ENCODE assay signal across 18 cellular contexts in genomic region chrX:30951003-30951402, GRCh38.
DNase-seq lines count a peak whose midpoint lies in the region; ATAC-seq and TF ChIP-seq lines count a peak whose summit lies in the region.
"Had no signal": no experiment of that assay in that cellular context is flagged by ENCODE, and none has a peak within 500 bp of the region (broad histone marks: within the 10 kb centered on the region; RNA-seq: fewer than 3 reads in every experiment).

No MANE protein-coding gene starts in this region.

- H4K20me1 ChIP-seq in mammary epithelial cell (ENCODE audit: insufficient read depth, low read length) = no peaks in the 10 kb centered on the region
- H4K20me1 ChIP-seq: BLaER1 had no signal

- intact Hi-C loops in mammary epithelial cell (cut with micrococcal nuclease) = no loop called here
- intact Hi-C loops in MCF 10A (cut with micrococcal nuclease) = no loop called here

- no peaks in the 10 kb centered on the region for H3K9me3 ChIP-seq in mammary epithelial cell (replicated peaks; ENCODE audit: insufficient read depth, low read length)
- H3K9me3 ChIP-seq: BLaER1, Caco-2 had no signal

- no peak overlapping the region for H3K4me2 ChIP-seq in mammary epithelial cell (ENCODE audit: insufficient read depth, low read depth, low read length)
- H3K4me2 ChIP-seq: BLaER1 had no signal

- H3K4me3 ChIP-seq in mammary epithelial cell (replicated peaks in 1 of 3; ENCODE audit: insufficient read depth in 1 of 3, low read depth in 2 of 3, low read length in 3 of 3) = no peak overlapping the region
- no peak overlapping the region for H3K4me3 ChIP-seq in fibroblast of pulmonary artery (replicated peaks; ENCODE audit: low read depth, low read length)
- H3K4me3 ChIP-seq: BLaER1, GM23248 had no signal

- no peaks in the 10 kb centered on the region for H3K36me3 ChIP-seq in mammary epithelial cell (ENCODE audit: insufficient read depth, low read length)
- H3K36me3 ChIP-seq: BLaER1 had no signal

- TF ChIP-seq CTCF in mammary epithelial cell (conservative IDR thresholded peaks at IDR 0.05 in 1 of 2, IDR thresholded peaks at IDR 0.05 in 1 of 2; ENCODE audit: extremely low read depth in 1 of 2, insufficient read depth in 1 of 2, low read depth in 1 of 2, low read length in 2 of 2) (no peak), MCF 10A (IDR thresholded peaks at IDR 0.05; ENCODE audit: unreplicated experiment) (no peak), fibroblast of pulmonary artery (IDR thresholded peaks at IDR 0.05; ENCODE audit: low read length, missing control alignments) (no peak)

- dilution Hi-C loops in mammary epithelial cell (cut with HindIII; ENCODE audit: low sequenced_read_pairs) = no loop called here

- in situ Hi-C loops in mammary epithelial cell (cut with MboI; ENCODE audit: low sequenced_read_pairs in 2 of 2) = no loop called here

- no peak overlapping the region for H3K27ac Mint-ChIP-seq in MCF 10A (ENCODE audit: low read depth, unreplicated experiment)
- H3K27ac Mint-ChIP-seq in naive thymus-derived CD8-positive, alpha-beta T cell = no peak overlapping the region
- H3K27ac Mint-ChIP-seq: CD8-positive, alpha-beta memory T cell had no signal

- no peaks in the 10 kb centered on the region for H3K79me2 ChIP-seq in mammary epithelial cell (ENCODE audit: insufficient read depth, low read length)

- POLR2A ChIA-PET in MCF 10A (lab: Yijun Ruan, JAX) = no interaction called here
- POLR2A ChIA-PET in naive thymus-derived CD8-positive, alpha-beta T cell (lab: Charles Lee) = no interaction called here

- CTCF ChIA-PET in mammary epithelial cell (lab: Charles Lee; ENCODE audit: low non-redundant PET) = no interaction called here
- CTCF ChIA-PET in MCF 10A (lab: Yijun Ruan, JAX) = interaction anchor here (0.7 kb wide), 1 partner anchor 24 kb away, joined by 3 read pairs; no protein-coding TSS in a partner anchor

- peaks cover 24% of the 10 kb centered on the region for H3K27me3 Mint-ChIP-seq in MCF 10A (ENCODE audit: insufficient read depth, unreplicated experiment)
- no peaks in the 10 kb centered on the region for H3K27me3 Mint-ChIP-seq in naive thymus-derived CD8-positive, alpha-beta T cell

- H3K27ac ChIP-seq in mammary epithelial cell (ENCODE audit: insufficient read depth, low read depth, low read length) = no peak overlapping the region
- H3K27ac ChIP-seq: 22Rv1, BLaER1, GM23248 had no signal

- no peak overlapping the region for H2AFZ ChIP-seq in mammary epithelial cell (ENCODE audit: low read depth, low read length)
- H2AFZ ChIP-seq: GM23248 had no signal

- H3K27me3 ChIP-seq in mammary epithelial cell (ENCODE audit: insufficient read depth, low read length) = no peaks in the 10 kb centered on the region
- H3K27me3 ChIP-seq: BLaER1 had no signal

- ATAC-seq in naive thymus-derived CD8-positive, alpha-beta T cell = no peak
- ATAC-seq in HG03571 (IDR thresholded peaks at IDR 0.05; ENCODE audit: unreplicated experiment) = no peak
- ATAC-seq: HCT116 had no signal

- H3K4me1 ChIP-seq in mammary epithelial cell (ENCODE audit: insufficient read depth, low read length) = no peaks in the 10 kb centered on the region
- H3K4me1 ChIP-seq: BLaER1, Caco-2 had no signal

- H3K9me3 Mint-ChIP-seq in MCF 10A (ENCODE audit: unreplicated experiment) = no peaks in the 10 kb centered on the region
- H3K9me3 Mint-ChIP-seq in naive thymus-derived CD8-positive, alpha-beta T cell = peaks cover 0 to 5% (median 0%) of the 10 kb centered on the region in 9 donors

- no peak overlapping the region for H3K9ac ChIP-seq in mammary epithelial cell (ENCODE audit: insufficient read depth, low read length)
- H3K9ac ChIP-seq: BLaER1, GM23248 had no signal

- H3K4me3 Mint-ChIP-seq in MCF 10A (ENCODE audit: unreplicated experiment) = no peak overlapping the region
- no peak overlapping the region for H3K4me3 Mint-ChIP-seq in naive thymus-derived CD8-positive, alpha-beta T cell
- H3K4me3 Mint-ChIP-seq: CD8-positive, alpha-beta memory T cell had no signal

- BruUV-seq in mammary epithelial cell (replicated peaks; lab: Mats Ljungman, UMichigan) (no TSS peak), MCF 10A (replicated peaks; lab: Mats Ljungman, UMichigan) (no TSS peak)

- no peaks in the 10 kb centered on the region for H3K4me1 Mint-ChIP-seq in MCF 10A (ENCODE audit: insufficient read depth, unreplicated experiment)
- H3K4me1 Mint-ChIP-seq in naive thymus-derived CD8-positive, alpha-beta T cell = no peaks in the 10 kb centered on the region
- H3K4me1 Mint-ChIP-seq: CD8-positive, alpha-beta memory T cell had no signal

- DNase-seq in mammary epithelial cell = peak; percentile 6
- DNase-seq in MCF 10A (ENCODE audit: unreplicated experiment) = no peak
- peak; percentile 3 for DNase-seq in fibroblast of pulmonary artery (ENCODE audit: low read depth)
- peak; percentile 42 for DNase-seq in renal cortical epithelial cell (ENCODE audit: low read depth)
- DNase-seq in naive thymus-derived CD8-positive, alpha-beta T cell = no peak
- DNase-seq in hypothalamus (lab: John Stamatoyannopoulos, UW) = no peak
- no peak for DNase-seq in NCI-H446 treated with DMSO at 0.1 percent for 48 hours (lab: John Stamatoyannopoulos, UW)
- DNase-seq: AML-193; Caco-2; CD8-positive, alpha-beta memory T cell; DMS53; GF-D8; GM23248; IMR-90 had no signal

- H3K36me3 Mint-ChIP-seq in MCF 10A (ENCODE audit: insufficient read depth, unreplicated experiment) = no peaks in the 10 kb centered on the region
- H3K36me3 Mint-ChIP-seq in naive thymus-derived CD8-positive, alpha-beta T cell = no peaks in the 10 kb centered on the region
- H3K36me3 Mint-ChIP-seq: CD8-positive, alpha-beta memory T cell had no signal

Comparison
In these comparisons a context has a peak if more than half of its experiments do, and no peak if none do; other contexts are left out.
1. DNase-seq: peak in mammary epithelial cell (single experiment), fibroblast of pulmonary artery (single experiment) and renal cortical epithelial cell (single experiment); none in MCF 10A (single experiment), naive thymus-derived CD8-positive, alpha-beta T cell (0 of 10), hypothalamus (0 of 51) and NCI-H446 treated with DMSO at 0.1 percent for 48 hours (single experiment).